ENCODE assay signal across 1 cellular context in the genomic region with DNA sequence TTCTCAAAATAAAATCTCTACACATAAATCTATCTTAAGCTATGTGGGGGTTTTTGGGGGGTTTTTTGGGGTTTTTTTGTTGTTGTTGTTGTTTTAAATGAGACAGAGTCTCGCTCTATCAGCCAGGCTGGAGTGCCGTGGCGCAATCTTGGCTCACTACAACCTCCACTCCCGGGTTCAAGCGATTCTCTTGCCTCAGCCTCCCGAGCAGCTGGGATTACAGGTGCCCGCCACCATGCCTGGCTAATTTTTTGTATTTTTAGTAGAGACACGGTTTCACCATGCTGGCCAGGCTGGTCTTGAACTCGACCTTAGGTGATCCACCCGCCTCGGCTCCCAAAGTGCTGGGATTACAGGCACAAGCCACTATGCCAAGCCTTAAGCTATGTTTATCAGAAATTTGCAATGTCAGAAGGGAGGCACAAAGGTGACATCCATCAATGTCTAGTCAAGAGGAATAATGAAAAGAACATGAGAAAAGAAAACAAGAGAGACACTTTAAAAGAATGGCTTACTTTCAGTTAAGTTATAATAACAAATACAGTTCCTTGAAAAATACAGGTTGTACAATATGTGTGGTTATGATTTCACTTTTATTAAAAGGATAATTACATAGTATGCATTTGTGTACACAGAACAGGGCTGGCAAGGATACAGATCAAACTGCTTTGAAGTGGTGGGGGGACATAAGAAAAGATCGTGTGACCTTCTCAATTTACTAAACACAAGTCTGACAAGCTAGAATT.
TF ChIP-seq lines count a peak whose summit lies in the region.

No MANE protein-coding gene starts in this region.

TF ChIP-seq in HEK293, 187 proteins besides CTCF, POLR2A, EP300 and RAD21 (continued from another document):
- TF ChIP-seq, protein P1, sequence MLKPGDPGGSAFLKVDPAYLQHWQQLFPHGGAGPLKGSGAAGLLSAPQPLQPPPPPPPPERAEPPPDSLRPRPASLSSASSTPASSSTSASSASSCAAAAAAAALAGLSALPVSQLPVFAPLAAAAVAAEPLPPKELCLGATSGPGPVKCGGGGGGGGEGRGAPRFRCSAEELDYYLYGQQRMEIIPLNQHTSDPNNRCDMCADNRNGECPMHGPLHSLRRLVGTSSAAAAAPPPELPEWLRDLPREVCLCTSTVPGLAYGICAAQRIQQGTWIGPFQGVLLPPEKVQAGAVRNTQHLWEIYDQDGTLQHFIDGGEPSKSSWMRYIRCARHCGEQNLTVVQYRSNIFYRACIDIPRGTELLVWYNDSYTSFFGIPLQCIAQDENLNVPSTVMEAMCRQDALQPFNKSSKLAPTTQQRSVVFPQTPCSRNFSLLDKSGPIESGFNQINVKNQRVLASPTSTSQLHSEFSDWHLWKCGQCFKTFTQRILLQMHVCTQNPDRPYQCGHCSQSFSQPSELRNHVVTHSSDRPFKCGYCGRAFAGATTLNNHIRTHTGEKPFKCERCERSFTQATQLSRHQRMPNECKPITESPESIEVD (tag by site-specific recombination; IDR thresholded peaks at IDR 0.05), result peak; percentile 93
- no peak for TF ChIP-seq ZNF48 (tag by site-specific recombination; IDR thresholded peaks at IDR 0.05)
- TF ChIP-seq GLI2 (tag by site-specific recombination; IDR thresholded peaks at IDR 0.05; ENCODE audit: borderline replicate concordance, low read depth), result peak; percentile 27; the same call in 1 of the 2 replicates
- no peak for TF ChIP-seq SCRT2 (tag by site-specific recombination; IDR thresholded peaks at IDR 0.05)
- TF ChIP-seq, protein P2, sequence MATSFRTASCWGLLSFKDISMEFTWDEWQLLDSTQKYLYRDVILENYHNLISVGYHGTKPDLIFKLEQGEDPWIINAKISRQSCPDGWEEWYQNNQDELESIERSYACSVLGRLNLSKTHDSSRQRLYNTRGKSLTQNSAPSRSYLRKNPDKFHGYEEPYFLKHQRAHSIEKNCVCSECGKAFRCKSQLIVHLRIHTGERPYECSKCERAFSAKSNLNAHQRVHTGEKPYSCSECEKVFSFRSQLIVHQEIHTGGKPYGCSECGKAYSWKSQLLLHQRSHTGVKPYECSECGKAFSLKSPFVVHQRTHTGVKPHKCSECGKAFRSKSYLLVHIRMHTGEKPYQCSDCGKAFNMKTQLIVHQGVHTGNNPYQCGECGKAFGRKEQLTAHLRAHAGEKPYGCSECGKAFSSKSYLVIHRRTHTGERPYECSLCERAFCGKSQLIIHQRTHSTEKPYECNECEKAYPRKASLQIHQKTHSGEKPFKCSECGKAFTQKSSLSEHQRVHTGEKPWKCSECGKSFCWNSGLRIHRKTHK (tag by site-specific recombination; IDR thresholded peaks at IDR 0.05), result no peak
- TF ChIP-seq ZNF121 (tag by site-specific recombination; IDR thresholded peaks at IDR 0.05), result no peak
- no peak for TF ChIP-seq ZNF423 (tag by site-specific recombination; IDR thresholded peaks at IDR 0.05)
- peak; percentile 15; the same call in 1 of the 2 replicates for TF ChIP-seq ZNF596 (tag by site-specific recombination; IDR thresholded peaks at IDR 0.05)
- TF ChIP-seq ZNF335 (tag by site-specific recombination; conservative IDR thresholded peaks at IDR 0.05), result peak; percentile 62
- no peak for TF ChIP-seq ZFP3 (tag by site-specific recombination; IDR thresholded peaks at IDR 0.05; ENCODE audit: low read depth)
- no peak for TF ChIP-seq ZNF391 (tag by site-specific recombination; IDR thresholded peaks at IDR 0.05; ENCODE audit: borderline replicate concordance, low read depth)
- TF ChIP-seq, protein P3, sequence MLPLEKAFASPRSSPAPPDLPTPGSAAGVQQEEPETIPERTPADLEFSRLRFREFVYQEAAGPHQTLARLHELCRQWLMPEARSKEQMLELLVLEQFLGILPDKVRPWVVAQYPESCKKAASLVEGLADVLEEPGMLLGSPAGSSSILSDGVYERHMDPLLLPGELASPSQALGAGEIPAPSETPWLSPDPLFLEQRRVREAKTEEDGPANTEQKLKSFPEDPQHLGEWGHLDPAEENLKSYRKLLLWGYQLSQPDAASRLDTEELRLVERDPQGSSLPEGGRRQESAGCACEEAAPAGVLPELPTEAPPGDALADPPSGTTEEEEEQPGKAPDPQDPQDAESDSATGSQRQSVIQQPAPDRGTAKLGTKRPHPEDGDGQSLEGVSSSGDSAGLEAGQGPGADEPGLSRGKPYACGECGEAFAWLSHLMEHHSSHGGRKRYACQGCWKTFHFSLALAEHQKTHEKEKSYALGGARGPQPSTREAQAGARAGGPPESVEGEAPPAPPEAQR (tag by site-specific recombination; IDR thresholded peaks at IDR 0.05), result no peak
- TF ChIP-seq, protein P4, sequence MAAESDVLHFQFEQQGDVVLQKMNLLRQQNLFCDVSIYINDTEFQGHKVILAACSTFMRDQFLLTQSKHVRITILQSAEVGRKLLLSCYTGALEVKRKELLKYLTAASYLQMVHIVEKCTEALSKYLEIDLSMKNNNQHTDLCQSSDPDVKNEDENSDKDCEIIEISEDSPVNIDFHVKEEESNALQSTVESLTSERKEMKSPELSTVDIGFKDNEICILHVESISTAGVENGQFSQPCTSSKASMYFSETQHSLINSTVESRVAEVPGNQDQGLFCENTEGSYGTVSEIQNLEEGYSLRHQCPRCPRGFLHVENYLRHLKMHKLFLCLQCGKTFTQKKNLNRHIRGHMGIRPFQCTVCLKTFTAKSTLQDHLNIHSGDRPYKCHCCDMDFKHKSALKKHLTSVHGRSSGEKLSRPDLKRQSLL (tag by site-specific recombination; IDR thresholded peaks at IDR 0.05), result no peak
- TF ChIP-seq SP7 (tag by site-specific recombination; IDR thresholded peaks at IDR 0.05), result peak; percentile 100
- no peak for TF ChIP-seq MYNN (tag by site-specific recombination; IDR thresholded peaks at IDR 0.05; ENCODE audit: borderline replicate concordance)
- peak; percentile 79 for TF ChIP-seq OSR2 (tag by site-specific recombination; IDR thresholded peaks at IDR 0.05)
- TF ChIP-seq ZNF843 (tag by site-specific recombination; IDR thresholded peaks at IDR 0.05), result peak; percentile 79; the same call in 1 of the 2 replicates
- TF ChIP-seq ZNF350 (tag by site-specific recombination; IDR thresholded peaks at IDR 0.05), result no peak
- TF ChIP-seq ZNF544 (tag by site-specific recombination; IDR thresholded peaks at IDR 0.05), result no peak
- no peak for TF ChIP-seq ZNF394 (tag by site-specific recombination; IDR thresholded peaks at IDR 0.05; ENCODE audit: borderline replicate concordance)
- 0 out of 2 replicates have a peak, but pooled peaks have one; percentile 37 for TF ChIP-seq ZBTB8A (tag by site-specific recombination; IDR thresholded peaks at IDR 0.05)
